8 cellular contexts compared by ENCODE assay signal in the genomic region with DNA sequence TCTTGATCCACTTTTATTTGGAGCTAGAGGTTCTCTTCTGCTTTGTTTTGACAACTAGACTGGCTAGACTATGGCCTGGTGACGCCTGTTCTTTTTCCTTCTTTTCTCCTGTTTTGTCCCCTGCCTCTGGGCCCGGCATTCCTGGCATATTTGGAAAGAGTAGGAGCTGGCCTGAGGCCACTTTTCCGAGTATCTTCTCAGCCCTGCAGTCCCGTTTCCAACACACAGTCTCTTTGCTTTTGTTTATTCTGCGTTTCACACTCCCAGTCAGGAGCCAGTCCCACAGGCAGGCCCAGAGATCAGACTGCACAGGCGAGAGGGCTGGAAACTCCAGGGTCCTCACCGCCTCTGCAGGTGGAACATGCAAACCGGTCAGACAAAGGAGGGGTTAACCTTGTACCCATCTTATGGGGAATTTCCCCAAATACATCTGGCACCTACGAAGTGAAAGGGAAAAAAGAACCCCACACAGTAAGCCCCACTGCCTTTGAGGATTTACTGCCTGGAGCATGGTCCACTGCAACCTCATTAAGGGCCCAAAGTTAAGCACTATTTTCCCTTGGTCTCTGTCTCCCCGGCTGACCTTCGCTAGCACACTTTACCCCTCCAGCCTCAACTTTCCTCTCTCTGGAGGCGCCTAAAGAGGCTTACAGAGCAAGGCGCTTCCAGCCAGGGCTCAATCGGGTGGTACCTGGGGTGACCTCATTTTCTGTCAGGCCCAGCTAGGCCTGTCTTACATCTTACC.
DNase-seq lines count a peak whose midpoint lies in the region; ATAC-seq, FAIRE-seq and TF ChIP-seq lines count a peak whose summit lies in the region.

No MANE protein-coding gene starts in this region.

- peak; percentile 69 for ATAC-seq in GM23338
- peak; percentile 55 for ATAC-seq in RWPE2 (ENCODE audit: low read depth)

- peaks cover 2% of the 10 kb centered on the region; the same call in 1 of the 3 replicates for H3K36me3 Mint-ChIP-seq in GM23338 (ENCODE audit: low read depth)

- no peak for TF ChIP-seq CTCF in GM23338 (conservative IDR thresholded peaks at IDR 0.05; ENCODE audit: low read depth in 2 of 2)
- no peak for TF ChIP-seq CTCF in RWPE2 (IDR thresholded peaks at IDR 0.05; ENCODE audit: poor library complexity, severe bottlenecking)
- no peak for TF ChIP-seq CTCF in endothelial cell of umbilical vein (IDR thresholded peaks at IDR 0.05; ENCODE audit: extremely low read depth in 1 of 2, insufficient read depth in 1 of 2, low read depth in 1 of 2, low read length in 2 of 2)

- intact Hi-C loops in endothelial cell of umbilical vein (cut with micrococcal nuclease), result loop anchor here (1.0 to 2.0 kb wide), 16 partner anchors 8 to 488 kb away; no protein-coding TSS in a partner anchor

- TF ChIP-seq POLR2A in endothelial cell of umbilical vein (IDR thresholded peaks at IDR 0.05; ENCODE audit: low read depth, low read length), result no peak

- no peaks in the 10 kb centered on the region for H4K20me1 ChIP-seq in GM23338 (replicated peaks; ENCODE audit: insufficient read depth)
- H4K20me1 ChIP-seq in endothelial cell of umbilical vein (replicated peaks; ENCODE audit: control insufficient read depth, extremely low read depth, insufficient read depth, low read length), result no peaks in the 10 kb centered on the region

- H3K4me3 ChIP-seq in GM23338 (no peak overlapping the region), RWPE2 (ENCODE audit: severe bottlenecking) (no peak overlapping the region), endothelial cell of umbilical vein (replicated peaks in 1 of 3; ENCODE audit: insufficient read depth in 1 of 3, low read depth in 1 of 3, low read length in 3 of 3) (no peak overlapping the region), muscle layer of colon (ENCODE audit: low read depth in 1 of 2, low read length in 2 of 2) (peak overlapping the region in 1 of 2 donors; percentile 7)

- H3K4me1 ChIP-seq in GM23338 (ENCODE audit: insufficient read depth) (peaks cover 27% of the 10 kb centered on the region), RWPE2 (ENCODE audit: insufficient read depth, poor library complexity, severe bottlenecking) (peaks cover 16% of the 10 kb centered on the region), endothelial cell of umbilical vein (ENCODE audit: control insufficient read depth, extremely low read depth, insufficient read depth, low read length) (peaks cover 47% of the 10 kb centered on the region), muscle layer of colon (ENCODE audit: insufficient read depth, low read length) (peaks cover 37% of the 10 kb centered on the region)

- DNase-seq in GM04504 (ENCODE audit: low read depth), result peak; percentile 80
- peak; percentile 85 for DNase-seq in GM23338 (ENCODE audit: low spot score)
- DNase-seq in RWPE2 (ENCODE audit: low spot score), result no peak
- DNase-seq in endothelial cell of umbilical vein (ENCODE audit: low read depth, low spot score), result peak; percentile 98
- DNase-seq in cerebellar nuclear complex (lab: John Stamatoyannopoulos, UW), result no peak
- no peak for DNase-seq in cerebellum (ENCODE audit: low spot score)
- DNase-seq in NCI-H345 (lab: John Stamatoyannopoulos, UW), result no peak

- CTCF ChIA-PET in endothelial cell of umbilical vein (lab: Charles Lee), result interaction anchor here (0.7 to 2.1 kb wide), 12 partner anchors 9 to 500 kb away, joined by 3 to 8 read pairs (median 6); no protein-coding TSS in a partner anchor

- no peaks in the 10 kb centered on the region for H3K9me1 ChIP-seq in endothelial cell of umbilical vein (replicated peaks; ENCODE audit: control insufficient read depth, extremely low read depth, insufficient read depth, low read length)

- FAIRE-seq in endothelial cell of umbilical vein (lab: Jason Lieb, UNC), result peak; percentile 95

- peak overlapping the region; percentile 99 for H3K9ac ChIP-seq in endothelial cell of umbilical vein (replicated peaks; ENCODE audit: extremely low read depth, insufficient read depth, low read length)
- peak overlapping the region; percentile 18 for H3K9ac ChIP-seq in muscle layer of colon (ENCODE audit: low read length)

- H3K27ac ChIP-seq in GM23338 (ENCODE audit: low read depth) (peak overlapping the region; percentile 96), RWPE2 (ENCODE audit: poor library complexity, severe bottlenecking) (peak overlapping the region; percentile 48), endothelial cell of umbilical vein (ENCODE audit: insufficient read depth, low read depth, low read length) (peak overlapping the region; percentile 100), muscle layer of colon (ENCODE audit: low read depth, low read length) (peak overlapping the region; percentile 93)

- POLR2A ChIA-PET in endothelial cell of umbilical vein (lab: Charles Lee), result interaction anchor here (1.0 to 1.7 kb wide), 2 partner anchors 10 to 376 kb away, joined by 3 to 4 read pairs; no protein-coding TSS in a partner anchor

- H3K4me1 Mint-ChIP-seq in GM23338, result peaks cover 24% of the 10 kb centered on the region

- H3K27ac Mint-ChIP-seq in GM23338, result peak overlapping the region; percentile 42

- H3F3A ChIP-seq in GM23338 (replicated peaks; ENCODE audit: low read depth), result no peaks in the 10 kb centered on the region; the same call in 1 of the 2 replicates

- H3K27me3 Mint-ChIP-seq in GM23338 (ENCODE audit: insufficient read depth, low read depth, poor library complexity), result peaks cover 6% of the 10 kb centered on the region

- H3K27me3 ChIP-seq in GM23338 (ENCODE audit: insufficient read depth) (no peaks in the 10 kb centered on the region), RWPE2 (ENCODE audit: insufficient read depth, poor library complexity, severe bottlenecking) (no peaks in the 10 kb centered on the region), endothelial cell of umbilical vein (ENCODE audit: control insufficient read depth in 2 of 2, insufficient read depth in 2 of 2, low read length in 2 of 2) (no peaks in the 10 kb centered on the region), muscle layer of colon (ENCODE audit: control insufficient read depth in 1 of 2, insufficient read depth in 2 of 2, low read length in 2 of 2) (no peaks in the 10 kb centered on the region)

- H3K9me3 Mint-ChIP-seq in GM23338, result no peaks in the 10 kb centered on the region; the same call in 2 of the 3 replicates

- dilution Hi-C loops in endothelial cell of umbilical vein (cut with MboI; ENCODE audit: extremely low pct_ligation_motif_present, low sequenced_read_pairs), result loop anchor here (25.0 kb wide), 1 partner anchor 375 kb away; the partner anchor contains the start of gene IRF2BP2

- H3K79me2 ChIP-seq in GM23338 (replicated peaks; ENCODE audit: insufficient read depth) (no peaks in the 10 kb centered on the region), endothelial cell of umbilical vein (ENCODE audit: control insufficient read depth, insufficient read depth, low read length) (no peaks in the 10 kb centered on the region)

- H3K4me2 ChIP-seq in GM23338 (peak overlapping the region; percentile 30; the same call in 1 of the 2 replicates), endothelial cell of umbilical vein (ENCODE audit: insufficient read depth, low read length) (peak overlapping the region; percentile 61)

- no peak overlapping the region for H3K4me3 Mint-ChIP-seq in GM23338

- H3K9me2 ChIP-seq in GM23338 (ENCODE audit: insufficient read depth), result no peaks in the 10 kb centered on the region

- no peaks in the 10 kb centered on the region for H3K9me3 ChIP-seq in RWPE2 (ENCODE audit: severe bottlenecking)
- no peaks in the 10 kb centered on the region for H3K9me3 ChIP-seq in endothelial cell of umbilical vein (replicated peaks; ENCODE audit: control insufficient read depth, insufficient read depth, low read length)
- H3K9me3 ChIP-seq in muscle layer of colon (ENCODE audit: low read length), result no peaks in the 10 kb centered on the region

- no peaks in the 10 kb centered on the region for H3K36me3 ChIP-seq in GM23338 (ENCODE audit: insufficient read depth)
- no peaks in the 10 kb centered on the region for H3K36me3 ChIP-seq in RWPE2 (ENCODE audit: low read depth)
- H3K36me3 ChIP-seq in endothelial cell of umbilical vein (ENCODE audit: control insufficient read depth in 2 of 2, extremely low read depth in 1 of 2, insufficient read depth in 2 of 2, low read length in 2 of 2), result no peaks in the 10 kb centered on the region
- no peaks in the 10 kb centered on the region for H3K36me3 ChIP-seq in muscle layer of colon (ENCODE audit: insufficient read depth, low read length)

- H2AFZ ChIP-seq in GM23338 (peak overlapping the region; percentile 64; the same call in 1 of the 2 replicates), endothelial cell of umbilical vein (ENCODE audit: low read depth, low read length) (no peak overlapping the region)

- TSS peak; percentile 45 for BruUV-seq in endothelial cell of umbilical vein (replicated peaks; lab: Mats Ljungman, UMichigan)

TF ChIP-seq in GM23338, 12 proteins besides CTCF, POLR2A, EP300 and RAD21 (continues in another document):
- TF ChIP-seq ZNF331 (CRISPR knock-in tag; IDR thresholded peaks at IDR 0.05; ENCODE audit: low read depth) (no peak), JUNB (IDR thresholded peaks at IDR 0.05; ENCODE audit: unreplicated experiment) (no peak), CREB1 (CRISPR knock-in tag; IDR thresholded peaks at IDR 0.05; ENCODE audit: low read depth) (no peak), POLR2AphosphoS5 (IDR thresholded peaks at IDR 0.05; ENCODE audit: low read depth) (no peak), EZH2phosphoT487 (IDR thresholded peaks at IDR 0.05; ENCODE audit: unreplicated experiment) (no peak)

TF ChIP-seq in endothelial cell of umbilical vein, 7 proteins besides CTCF, POLR2A, EP300 and RAD21:
- peak; percentile 19 for TF ChIP-seq POLR2AphosphoS5 (IDR thresholded peaks at IDR 0.05; ENCODE audit: insufficient read depth, low read depth, low read length)
- no peak for TF ChIP-seq EZH2 (IDR thresholded peaks at IDR 0.05; ENCODE audit: borderline replicate concordance, low read depth, low read length, severe bottlenecking)
- TF ChIP-seq JUN (IDR thresholded peaks at IDR 0.05; ENCODE audit: borderline replicate concordance, insufficient read depth, insufficient read length, low read depth), result peak; percentile 15

Comparison
In these comparisons a context has a peak if more than half of its experiments do, and no peak if none do; other contexts are left out.
1. DNase-seq: peak in GM04504 (single experiment), GM23338 (single experiment) and endothelial cell of umbilical vein (single experiment); none in RWPE2 (single experiment), cerebellar nuclear complex (0 of 2), cerebellum (single experiment) and NCI-H345 (single experiment).
2. H3K27ac ChIP-seq: peak in every context shown above with its lines; median percentile 100 in endothelial cell of umbilical vein; 96 in GM23338; 93 in muscle layer of colon; 48 in RWPE2.